8 cellular contexts compared by ENCODE assay signal in genomic region chr6:69796627-69797390, GRCh38. TPM values are rescaled to one million over a fixed set of nuclear protein-coding genes. Genes with fewer than 3 reads are reported as not detected.
A peak's percentile ranks its signal among the peaks of the same experiment; 100 is the strongest.
DNase-seq lines count a peak whose midpoint lies in the region; FAIRE-seq and TF ChIP-seq lines count a peak whose summit lies in the region.

LMBRD1 (minus strand) TSS chr6:69797010; CDS start chr6:69796881, 129 bp downstream.

- DNase-seq in H9 (peak; percentile 97), M059J (ENCODE audit: low read depth) (peak; percentile 91), SHP77 (lab: John Stamatoyannopoulos, UW) (peak; percentile 82 to 94), fibroblast of the aortic adventitia (ENCODE audit: low read depth) (peak; percentile 96)
- peak; percentile 100 for DNase-seq in activated effector memory CD4-positive, alpha-beta T cell treated with anti-CD3 and anti-CD28 coated beads, Interleukin-2, amount 50 U/mL, for 16 hours

- peak within 1 kb of the TSS; percentile 98 to 99 (median 99) for H3K27ac Mint-ChIP-seq in H9
- H3K27ac Mint-ChIP-seq in nephron = peak within 1 kb of the TSS; percentile 98 to 99 (median 99)
- peak within 1 kb of the TSS; percentile 89 for H3K27ac Mint-ChIP-seq in stimulated activated naive CD8-positive, alpha-beta T cell treated with anti-CD3 and anti-CD28 coated beads, Interleukin-15, Interleukin-2, amounts not matched to agents 100 ng/mL and 50 ng/mL, for 24 hours

- no peak within 1 kb of the TSS for H4K8ac ChIP-seq in H9 (replicated peaks; ENCODE audit: insufficient read length, low read depth, low read length)

- H4K91ac ChIP-seq in H9 (ENCODE audit: insufficient read length, low read depth, low read length) = no peak within 1 kb of the TSS

- H3K4me1 Mint-ChIP-seq in H9 = peaks cover 32 to 36% of the 10 kb centered on the region in 2 experiments
- peaks cover 25% of the 10 kb centered on the region for H3K4me1 Mint-ChIP-seq in nephron
- peaks cover 51% of the 10 kb centered on the region for H3K4me1 Mint-ChIP-seq in stimulated activated naive CD8-positive, alpha-beta T cell treated with anti-CD3 and anti-CD28 coated beads, Interleukin-15, Interleukin-2, amounts not matched to agents 100 ng/mL and 50 ng/mL, for 24 hours (ENCODE audit: low read depth)

- H3K27me3 ChIP-seq in H9 (ENCODE audit: insufficient read depth, low read length) = no peaks in the 10 kb centered on the region

- H2AK5ac ChIP-seq in H9 (ENCODE audit: insufficient read length, low read length) = no peak within 1 kb of the TSS

- H3K27me3 Mint-ChIP-seq in H9 (ENCODE audit: low read depth) (no peaks in the 10 kb centered on the region), nephron (ENCODE audit: low read depth) (no peaks in the 10 kb centered on the region)
- H3K27me3 Mint-ChIP-seq in stimulated activated naive CD8-positive, alpha-beta T cell treated with anti-CD3 and anti-CD28 coated beads, Interleukin-15, Interleukin-2, amounts not matched to agents 100 ng/mL and 50 ng/mL, for 24 hours = no peaks in the 10 kb centered on the region

- WGBS in H9 (ENCODE audit: extremely low coverage, insufficient read length, low lambda C conversion rate) = no CpG with 5 or more reads among the region's 40 CpGs

- H3K4ac ChIP-seq in H9 (ENCODE audit: low read depth, low read length) = no peak within 1 kb of the TSS; the same call in 1 of the 2 replicates

- peak within 1 kb of the TSS; percentile 91 to 96 for H3K4me3 Mint-ChIP-seq in H9
- peak within 1 kb of the TSS; percentile 89 to 98 (median 91) for H3K4me3 Mint-ChIP-seq in nephron
- H3K4me3 Mint-ChIP-seq in stimulated activated naive CD8-positive, alpha-beta T cell treated with anti-CD3 and anti-CD28 coated beads, Interleukin-15, Interleukin-2, amounts not matched to agents 100 ng/mL and 50 ng/mL, for 24 hours = peak within 1 kb of the TSS; percentile 96

- H3K79me1 ChIP-seq in H9 (ENCODE audit: insufficient read depth, low read depth, low read length, poor library complexity, severe bottlenecking) = no peaks in the 10 kb centered on the region

- no peak within 1 kb of the TSS for H2BK5ac ChIP-seq in H9 (ENCODE audit: insufficient read length, low read length)

- H4K20me1 ChIP-seq in H9 (ENCODE audit: control insufficient read depth, insufficient read depth, insufficient read length) = no peaks in the 10 kb centered on the region

- TF ChIP-seq CTCF in H9 (conservative IDR thresholded peaks at IDR 0.05) = peak; percentile 100
- peak; percentile 64 for TF ChIP-seq CTCF in fibroblast of the aortic adventitia (IDR thresholded peaks at IDR 0.05; ENCODE audit: insufficient read depth, low read length)
- TF ChIP-seq CTCF in nephron (IDR thresholded peaks at IDR 0.05; ENCODE audit: unreplicated experiment in 3 of 3) = peak; percentile 93 to 100 (median 96)

- no peaks in the 10 kb centered on the region for H3K23me2 ChIP-seq in H9 (ENCODE audit: insufficient read length, low read depth, low read length, poor library complexity, severe bottlenecking)

- H3K36me3 Mint-ChIP-seq in H9 (ENCODE audit: insufficient read depth in 1 of 3, low read depth in 3 of 3) (no peaks in the 10 kb centered on the region; a peak in 2 of 7 replicates), nephron (ENCODE audit: low read depth) (no peaks in the 10 kb centered on the region)
- peaks cover 8% of the 10 kb centered on the region for H3K36me3 Mint-ChIP-seq in stimulated activated naive CD8-positive, alpha-beta T cell treated with anti-CD3 and anti-CD28 coated beads, Interleukin-15, Interleukin-2, amounts not matched to agents 100 ng/mL and 50 ng/mL, for 24 hours (ENCODE audit: low read depth)

- H2BK120ac ChIP-seq in H9 (ENCODE audit: low read depth, low read length, poor library complexity, severe bottlenecking) = no peak within 1 kb of the TSS

- no peak within 1 kb of the TSS for H4K5ac ChIP-seq in H9 (ENCODE audit: insufficient read length, low read depth, low read length)

- no peak within 1 kb of the TSS for H3K56ac ChIP-seq in H9 (ENCODE audit: insufficient read length, low read depth, low read length)

- H3K9ac ChIP-seq in H9 (ENCODE audit: extremely low read depth, insufficient read length, low read length) = peak within 1 kb of the TSS; percentile 84

- H2AFZ ChIP-seq in H9 (ENCODE audit: low read length) = no peak within 1 kb of the TSS

- H3K18ac ChIP-seq in H9 (ENCODE audit: insufficient read length, low read depth, low read length) = peak within 1 kb of the TSS; percentile 71

- no peak within 1 kb of the TSS for H2BK15ac ChIP-seq in H9 (ENCODE audit: low read depth, low read length)

- H2BK12ac ChIP-seq in H9 (ENCODE audit: insufficient read length, low read depth, low read length) = no peak within 1 kb of the TSS

- peak within 1 kb of the TSS; percentile 71 for H3K4me3 ChIP-seq in fibroblast of the aortic adventitia (ENCODE audit: low read depth, low read length)

- no peak within 1 kb of the TSS for H3T11ph ChIP-seq in H9 (ENCODE audit: low read length)

- no peaks in the 10 kb centered on the region; a peak in 2 of 5 replicates for H3K9me3 Mint-ChIP-seq in H9
- H3K9me3 Mint-ChIP-seq in nephron = no peaks in the 10 kb centered on the region
- no peaks in the 10 kb centered on the region for H3K9me3 Mint-ChIP-seq in stimulated activated naive CD8-positive, alpha-beta T cell treated with anti-CD3 and anti-CD28 coated beads, Interleukin-15, Interleukin-2, amounts not matched to agents 100 ng/mL and 50 ng/mL, for 24 hours

- no peak within 1 kb of the TSS for H2BK20ac ChIP-seq in H9 (ENCODE audit: low read depth, low read length, poor library complexity, severe bottlenecking)

- peak; percentile 79 for FAIRE-seq in G401.6 (lab: Jason Lieb, UNC)

- peak within 1 kb of the TSS; percentile 36 for H3K4me2 ChIP-seq in H9 (ENCODE audit: insufficient read depth, insufficient read length, low read length)

- no peaks in the 10 kb centered on the region for H3K9me3 ChIP-seq in H9 (ENCODE audit: control insufficient read depth, low read depth, low read length)

- no peak within 1 kb of the TSS for H3K23ac ChIP-seq in H9 (ENCODE audit: insufficient read length, low read depth, low read length)

- no peaks in the 10 kb centered on the region; the same call in 1 of the 2 replicates for H3K79me2 ChIP-seq in H9 (ENCODE audit: insufficient read depth, low read length)

- peak within 1 kb of the TSS; percentile 87; the same call in 1 of the 2 replicates for H3K14ac ChIP-seq in H9 (ENCODE audit: insufficient read depth, low read length)

- peaks cover 1% of the 10 kb centered on the region; the same call in 1 of the 2 replicates for H3K4me1 ChIP-seq in H9 (ENCODE audit: insufficient read depth, low read length)

- peak within 1 kb of the TSS; percentile 35 for H3K27ac ChIP-seq in H9 (ENCODE audit: insufficient read length, low read depth, low read length)

RNA-seq across cellular contexts. Expression of gene LMBRD1, which starts in this region (rescaled TPM):
- 16.9 and 17.0 TPM in 2 replicates for total RNA-seq in H9 (2021)
- total RNA-seq in M059J (2014; rRNA removed; shearing (Covaris generic)) = 25.2 and 30.3 TPM in 2 replicates
- total RNA-seq in fibroblast of the aortic adventitia (ENCODE audit: low replicate concordance) = 25.7 and 47.6 TPM in 2 replicates

Comparison
In these comparisons a context has a peak if more than half of its experiments do, and no peak if none do; other contexts are left out.
1. Peak in every context shown above with its lines: DNase-seq, H3K4me3 ChIP-seq and H3K27ac ChIP-seq.